ENCODE assay signal across 35 cellular contexts in genomic region chr11:37372667-37373066, GRCh38.
"Had no signal": no experiment of that assay in that cellular context is flagged by ENCODE, and none has a peak within 500 bp of the region (broad histone marks: within the 10 kb centered on the region; RNA-seq: fewer than 3 reads in every experiment).

No MANE protein-coding gene starts in this region.

- H3K36me3 ChIP-seq: MG63 had no signal

- H3K4me3 ChIP-seq: MG63 had no signal

- H3K27me3 ChIP-seq: MG63 had no signal

- DNase-seq: Kasumi-1, MG63, MM.1S, MV-4-11, NCI-H1048, NCI-H1092, NCI-H1092 treated with DMSO at 0.1 percent for 48 hours, NCI-H1105, NCI-H1105 treated with DMSO at 0.1 percent for 48 hours, NCI-H1417, NCI-H1417 treated with DMSO at 0.1 percent for 48 hours, NCI-H1436, NCI-H1436 treated with DMSO at 0.1 percent for 48 hours, NCI-H146, NCI-H1694, NCI-H1694 treated with DMSO at 0.1 percent for 48 hours, NCI-H187, NCI-H187 treated with DMSO at 0.1 percent for 48 hours, NCI-H1930, NCI-H2029, NCI-H2029 treated with DMSO at 0.1 percent for 48 hours, NCI-H2081, NCI-H2081 treated with DMSO at 0.1 percent for 48 hours, NCI-H2107, NCI-H2171, NCI-H2171 treated with DMSO at 0.1 percent for 48 hours, NCI-H2227 treated with DMSO at 0.1 percent for 48 hours, NCI-H226, NCI-H345, NCI-H446, NCI-H446 treated with DMSO at 0.1 percent for 48 hours, NCI-H510A, NCI-H510A treated with DMSO at 0.1 percent for 48 hours, NCI-H524, NCI-H524 treated with DMSO at 0.1 percent for 48 hours had no signal
